19 cellular contexts compared by ENCODE assay signal in genomic region chr1:234578087-234578486, GRCh38. TPM values are rescaled to one million over a fixed set of nuclear protein-coding genes. Genes with fewer than 3 reads are reported as not detected.
DNase-seq lines count a peak whose midpoint lies in the region; ATAC-seq and TF ChIP-seq lines count a peak whose summit lies in the region.
"Had no signal": no experiment of that assay in that cellular context is flagged by ENCODE, and none has a peak within 500 bp of the region (broad histone marks: within the 10 kb centered on the region; RNA-seq: fewer than 3 reads in every experiment).

No MANE protein-coding gene starts in this region.

- H3K27me3 Mint-ChIP-seq in type B pancreatic cell: no peaks in the 10 kb centered on the region

- H3K27ac ChIP-seq in right atrium auricular region: no peak overlapping the region
- H3K27ac ChIP-seq: A549 had no signal

- H3K36me3 ChIP-seq in right atrium auricular region: no peaks in the 10 kb centered on the region
- H3K36me3 ChIP-seq: HAP-1 had no signal

- H3K4me3 ChIP-seq in right atrium auricular region: no peak overlapping the region
- H3K4me3 ChIP-seq: A549, HAP-1 had no signal

- peaks cover 0 to 32% of the 10 kb centered on the region in 2 donors for H3K4me1 ChIP-seq in right atrium auricular region

- no peaks in the 10 kb centered on the region for H3K36me3 Mint-ChIP-seq in type B pancreatic cell
- H3K36me3 Mint-ChIP-seq: CD4-positive, alpha-beta memory T cell had no signal

- H3K4me1 Mint-ChIP-seq in type B pancreatic cell (ENCODE audit: unreplicated experiment): peaks cover 17% of the 10 kb centered on the region
- H3K4me1 Mint-ChIP-seq: CD4-positive, alpha-beta memory T cell had no signal

- ATAC-seq in left ventricle myocardium superior (no peak), esophagus mucosa (peak; percentile 10), HG03354 (IDR thresholded peaks at IDR 0.05; ENCODE audit: poor library complexity, severe bottlenecking, unreplicated experiment) (no peak), HG02571 (IDR thresholded peaks at IDR 0.05; ENCODE audit: unreplicated experiment) (no peak)
- ATAC-seq: A549 had no signal

- no peaks in the 10 kb centered on the region for H3K9me3 ChIP-seq in right atrium auricular region
- H3K9me3 ChIP-seq: A549, HAP-1 had no signal

- H3K4me3 Mint-ChIP-seq in type B pancreatic cell: no peak overlapping the region
- H3K4me3 Mint-ChIP-seq: CD4-positive, alpha-beta memory T cell had no signal

- H3K27me3 ChIP-seq in right atrium auricular region: no peaks in the 10 kb centered on the region

- TF ChIP-seq CTCF in right atrium auricular region (IDR thresholded peaks at IDR 0.05) (no peak), type B pancreatic cell (conservative IDR thresholded peaks at IDR 0.05) (no peak)

- H3K9me3 Mint-ChIP-seq in type B pancreatic cell: no peaks in the 10 kb centered on the region
- H3K9me3 Mint-ChIP-seq: CD4-positive, alpha-beta memory T cell had no signal

- H3K27ac Mint-ChIP-seq in type B pancreatic cell: no peak overlapping the region
- H3K27ac Mint-ChIP-seq: CD4-positive, alpha-beta memory T cell had no signal

- intact Hi-C loops in left ventricle myocardium superior (cut with micrococcal nuclease): no loop called here

- DNase-seq in right atrium auricular region (ENCODE audit: low spot score) (peak; percentile 49), left ventricle myocardium superior (no peak), type B pancreatic cell (ENCODE audit: extremely low spot score, unreplicated experiment) (peak; percentile 31), AG08395 (ENCODE audit: low spot score) (no peak)
- DNase-seq: 8988T; ACHN; C1 segment of cervical spinal cord; Calu3; CD4-positive, alpha-beta memory T cell; COR-L47; DMS53; DMS79 treated with DMSO at 0.1 percent for 48 hours; GF-D8; GOT3 had no signal

RNA-seq across cellular contexts. Expression of gene IRF2BP2, which starts 31.9 kb away (rescaled TPM):
- 10 to 100 TPM; 74.5 to 76.3 TPM for total RNA-seq in right atrium auricular region
- 124 TPM for total RNA-seq in left ventricle myocardium superior
- total RNA-seq in esophagus mucosa: 78.2 TPM
- total RNA-seq in type B pancreatic cell (ENCODE audit: low replicate concordance): 181 and 202 TPM in 2 replicates

Comparison
In these comparisons a context has a peak if more than half of its experiments do, and no peak if none do; other contexts are left out.
1. DNase-seq: peak in right atrium auricular region (single experiment) and type B pancreatic cell (single experiment); none in left ventricle myocardium superior (single experiment) and AG08395 (single experiment).